In the genomic region with DNA sequence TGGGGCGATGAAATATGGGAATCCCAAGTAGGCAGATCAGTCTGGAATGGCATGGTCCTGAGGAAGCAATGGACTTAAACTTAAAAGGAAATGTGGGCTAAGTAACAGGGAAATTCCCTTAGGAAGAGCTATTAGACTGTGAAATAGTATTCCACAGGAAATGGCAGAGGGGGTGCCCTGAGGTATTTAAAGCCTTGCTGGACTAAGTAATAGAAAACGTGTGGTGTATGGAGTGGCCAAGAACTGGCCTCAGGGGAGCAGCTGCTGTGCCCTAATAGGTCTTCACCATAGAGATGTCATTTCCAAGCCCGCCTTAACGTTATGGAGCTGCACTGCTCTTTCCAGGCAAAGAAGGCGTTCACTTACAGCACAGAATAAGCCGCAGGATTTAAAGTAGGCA, we compare ENCODE assay signal across 10 cellular contexts.
"Had no signal": no experiment of that assay in that cellular context is flagged by ENCODE, and none has a peak within 500 bp of the region (broad histone marks: within the 10 kb centered on the region; RNA-seq: fewer than 3 reads in every experiment).

No MANE protein-coding gene starts in this region.

- ATAC-seq: esophagus mucosa, foreskin keratinocyte, heart right ventricle, pancreas had no signal

- H3K4me3 ChIP-seq: adrenal gland, heart right ventricle, pancreas, skin epidermis had no signal

- DNase-seq: activated B cell treated with CpG ODN at 0.5 μM for 24 hours; activated CD4-positive, alpha-beta T cell treated with anti-CD3 and anti-CD28 coated beads, Interleukin-2, amount 10 ng/mL, durations not matched to agents 7 days and 5 days; activated naive CD4-positive, alpha-beta T cell treated with anti-CD3 and anti-CD28 coated beads, Interleukin-2, amount 50 U/mL, for 16 hours; activated T-cell treated with anti-CD3 and anti-CD28 coated beads, Interleukin-2, amount 50 U/mL, for 1 hour; foreskin keratinocyte; heart right ventricle; pancreas had no signal
